Comparison of ENCODE assay signal across 18 cellular contexts in genomic region chr11:134975866-134976265, GRCh38.
A peak's percentile ranks its signal among the peaks of the same experiment; 100 is the strongest.
DNase-seq lines count a peak whose midpoint lies in the region; ATAC-seq and TF ChIP-seq lines count a peak whose summit lies in the region.
"Had no signal": no experiment of that assay in that cellular context is flagged by ENCODE, and none has a peak within 500 bp of the region (broad histone marks: within the 10 kb centered on the region; RNA-seq: fewer than 3 reads in every experiment).

No MANE protein-coding gene starts in this region.

- H3K36me3 ChIP-seq in Peyer's patch (no peaks in the 10 kb centered on the region), mucosa of descending colon (ENCODE audit: low read depth) (no peaks in the 10 kb centered on the region), transverse colon (no peaks in the 10 kb centered on the region)
- H3K36me3 ChIP-seq: BLaER1 treated with 17β-estradiol and CSF1 and Interleukin-3, amounts not matched to agents 10 nM and 100 nM had no signal

- TF ChIP-seq EP300 in transverse colon (IDR thresholded peaks at IDR 0.05; ENCODE audit: low read depth), result no peak

- 20 to 40% methylated on average over 1 to 5 of the region's 5 CpGs for WGBS in transverse colon (ENCODE audit: low coverage in 1 of 2), 2 donors

- in situ Hi-C loops in transverse colon (cut with MboI; ENCODE audit: low pct_ligation_motif_present in 1 of 4, low pct_unique_long_range_greater_than_20kb in 1 of 4, low sequenced_read_pairs in 3 of 4), result no loop called here

- H3K27me3 ChIP-seq in Peyer's patch (no peaks in the 10 kb centered on the region), transverse colon (no peaks in the 10 kb centered on the region)
- H3K27me3 ChIP-seq: BLaER1 treated with 17β-estradiol and CSF1 and Interleukin-3, amounts not matched to agents 10 nM and 100 nM had no signal

- peak overlapping the region in 2 of 4 donors; percentile 31 to 68 for H3K27ac ChIP-seq in Peyer's patch
- H3K27ac ChIP-seq in transverse colon, result peak overlapping the region in 1 of 4 donors; percentile 26
- H3K27ac ChIP-seq in caudate nucleus (ENCODE audit: low read depth, low read length), result no peak overlapping the region
- H3K27ac ChIP-seq: 22Rv1; BLaER1 treated with 17β-estradiol and CSF1 and Interleukin-3, amounts not matched to agents 10 nM and 100 nM had no signal

- H3K9me3 ChIP-seq in Peyer's patch, result no peaks in the 10 kb centered on the region
- no peaks in the 10 kb centered on the region for H3K9me3 ChIP-seq in mucosa of descending colon
- H3K9me3 ChIP-seq in transverse colon, result no peaks in the 10 kb centered on the region
- H3K9me3 ChIP-seq: BLaER1 treated with 17β-estradiol and CSF1 and Interleukin-3, amounts not matched to agents 10 nM and 100 nM had no signal

- TF ChIP-seq CTCF in Peyer's patch (IDR thresholded peaks at IDR 0.05), result no peak
- no peak for TF ChIP-seq CTCF in mucosa of descending colon (IDR thresholded peaks at IDR 0.05)
- TF ChIP-seq CTCF in transverse colon (IDR thresholded peaks at IDR 0.05), result no peak

- peak in 2 of 3 donors; percentile 67 to 68 for DNase-seq in Peyer's patch
- peak; percentile 13 for DNase-seq in islet precursor cell
- DNase-seq in mucosa of descending colon, result peak in 2 of 3 donors; percentile 47 to 48
- DNase-seq in transverse colon, result peak; percentile 31
- no peak for DNase-seq in HUDEP-2 (lab: John Stamatoyannopoulos, UW; ENCODE audit: unreplicated experiment in 76 of 76)
- no peak for DNase-seq in caudate nucleus (lab: John Stamatoyannopoulos, UW)
- DNase-seq: CD4-positive, alpha-beta T cell; CD8-positive, alpha-beta memory T cell; DMS 273 treated with DMSO at 0.1 percent for 48 hours; DMS79; EL; GDM1; GOT3; HCEC 1CT had no signal

- ATAC-seq in mucosa of descending colon (peak; percentile 73), GM18873 (IDR thresholded peaks at IDR 0.05; ENCODE audit: low FRiP score, unreplicated experiment) (no peak)
- ATAC-seq: GM12878 had no signal

- no peak overlapping the region for H3K4me3 ChIP-seq in Peyer's patch
- H3K4me3 ChIP-seq in mucosa of descending colon, result no peak overlapping the region
- H3K4me3 ChIP-seq in transverse colon, result no peak overlapping the region
- H3K4me3 ChIP-seq: BLaER1 treated with 17β-estradiol and CSF1 and Interleukin-3, amounts not matched to agents 10 nM and 100 nM; GM12878 had no signal

- intact Hi-C loops in mucosa of descending colon (cut with DNase I, micrococcal nuclease) (no loop called here), transverse colon (cut with DNase I; ENCODE audit: low total_unique reads) (no loop called here)

- H3K4me1 ChIP-seq in Peyer's patch, result peaks cover 0 to 23% (median 2%) of the 10 kb centered on the region in 4 donors
- peaks cover 9% of the 10 kb centered on the region for H3K4me1 ChIP-seq in mucosa of descending colon (ENCODE audit: low read depth)
- H3K4me1 ChIP-seq in transverse colon, result no peaks in the 10 kb centered on the region

- TF ChIP-seq POLR2A in Peyer's patch (IDR thresholded peaks at IDR 0.05) (no peak), transverse colon (IDR thresholded peaks at IDR 0.05) (no peak)

Comparison
In these comparisons a context has a peak if more than half of its experiments do, and no peak if none do; other contexts are left out.
1. DNase-seq: peak in Peyer's patch (2 of 3), islet precursor cell (single experiment), mucosa of descending colon (2 of 3) and transverse colon (single experiment); none in HUDEP-2 (0 of 76) and caudate nucleus (0 of 61).